Comparison of ENCODE assay signal across 9 cellular contexts in the genomic region with DNA sequence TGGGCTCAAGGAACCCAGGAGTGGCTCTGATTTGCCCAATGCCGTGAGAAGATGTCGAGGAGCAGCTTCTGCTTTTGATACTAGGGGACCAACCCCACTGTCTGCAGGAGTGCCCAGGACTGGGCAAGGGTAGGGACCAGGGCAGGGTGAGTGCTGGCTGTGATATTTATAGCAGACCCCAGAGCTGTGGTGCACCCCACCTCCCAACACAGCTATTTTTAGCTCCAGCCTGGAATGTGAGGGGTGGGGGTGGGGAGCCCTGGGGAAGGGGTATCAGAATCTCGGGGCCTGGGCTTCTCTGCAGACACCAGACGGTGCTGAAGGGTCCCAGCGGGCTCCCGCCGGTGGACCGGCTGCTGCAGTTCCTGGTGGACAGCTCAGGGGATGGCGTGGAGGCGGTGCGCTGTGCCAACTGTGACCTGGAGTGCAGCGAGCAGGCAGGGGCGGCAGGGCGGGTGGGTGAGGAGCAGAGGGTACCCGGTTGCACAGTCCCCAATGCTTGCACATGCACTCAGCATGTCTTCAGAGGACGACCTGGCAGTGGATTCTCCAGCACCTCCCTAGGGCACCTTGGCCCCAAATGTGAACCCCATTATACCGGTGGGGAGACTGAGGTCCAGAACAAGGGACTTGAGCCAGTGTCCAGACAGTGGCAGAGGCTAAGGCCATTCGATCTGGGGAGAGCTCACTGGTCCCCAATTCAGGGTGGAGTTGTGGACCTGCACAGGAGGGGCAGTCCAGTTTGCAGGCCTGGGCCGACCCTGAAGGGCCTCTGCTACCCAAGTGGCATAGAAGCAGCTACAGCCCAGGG. TPM values are rescaled to one million over a fixed set of nuclear protein-coding genes. Genes with fewer than 3 reads are reported as not detected.
A peak's percentile ranks its signal among the peaks of the same experiment; 100 is the strongest.
DNase-seq lines count a peak whose midpoint lies in the region; ATAC-seq lines count a peak whose summit lies in the region.
"Had no signal": no experiment of that assay in that cellular context is flagged by ENCODE, and none has a peak within 500 bp of the region (broad histone marks: within the 10 kb centered on the region; RNA-seq: fewer than 3 reads in every experiment).

No MANE protein-coding gene starts in this region.

- no peaks in the 10 kb centered on the region for H3K36me3 Mint-ChIP-seq in stimulated activated naive CD8-positive, alpha-beta T cell treated with anti-CD3 and anti-CD28 coated beads, Interleukin-15, Interleukin-2, amounts not matched to agents 100 ng/mL and 50 ng/mL, for 24 hours (ENCODE audit: low read depth)
- no peaks in the 10 kb centered on the region for H3K36me3 Mint-ChIP-seq in activated naive CD8-positive, alpha-beta T cell treated with anti-CD3 and anti-CD28 coated beads for 36 hours
- no peaks in the 10 kb centered on the region for H3K36me3 Mint-ChIP-seq in immature natural killer cell

- H3K9me3 Mint-ChIP-seq in stimulated activated naive CD8-positive, alpha-beta T cell treated with anti-CD3 and anti-CD28 coated beads, Interleukin-15, Interleukin-2, amounts not matched to agents 100 ng/mL and 50 ng/mL, for 24 hours: no peaks in the 10 kb centered on the region
- no peaks in the 10 kb centered on the region for H3K9me3 Mint-ChIP-seq in activated naive CD8-positive, alpha-beta T cell treated with anti-CD3 and anti-CD28 coated beads for 36 hours
- H3K9me3 Mint-ChIP-seq in immature natural killer cell: peaks cover 0 to 2% (median 0%) of the 10 kb centered on the region in 6 donors

- ATAC-seq in stimulated activated naive CD8-positive, alpha-beta T cell treated with anti-CD3 and anti-CD28 coated beads, Interleukin-15, Interleukin-2, amounts not matched to agents 100 U/mL and 50 U/mL, for 24 hours: no peak
- ATAC-seq in HG03432 (IDR thresholded peaks at IDR 0.05; ENCODE audit: unreplicated experiment) (no peak), GM21526 (IDR thresholded peaks at IDR 0.05; ENCODE audit: low FRiP score, unreplicated experiment) (no peak)

- H3K4me1 Mint-ChIP-seq in stimulated activated naive CD8-positive, alpha-beta T cell treated with anti-CD3 and anti-CD28 coated beads, Interleukin-15, Interleukin-2, amounts not matched to agents 100 ng/mL and 50 ng/mL, for 24 hours (ENCODE audit: low read depth): peaks cover 10% of the 10 kb centered on the region
- H3K4me1 Mint-ChIP-seq in activated naive CD8-positive, alpha-beta T cell treated with anti-CD3 and anti-CD28 coated beads for 36 hours: peaks cover 7% of the 10 kb centered on the region
- H3K4me1 Mint-ChIP-seq in immature natural killer cell: peaks cover 0 to 8% of the 10 kb centered on the region in 2 donors

- no peak overlapping the region for H3K27ac Mint-ChIP-seq in stimulated activated naive CD8-positive, alpha-beta T cell treated with anti-CD3 and anti-CD28 coated beads, Interleukin-15, Interleukin-2, amounts not matched to agents 100 ng/mL and 50 ng/mL, for 24 hours
- no peak overlapping the region for H3K27ac Mint-ChIP-seq in activated naive CD8-positive, alpha-beta T cell treated with anti-CD3 and anti-CD28 coated beads for 36 hours
- H3K27ac Mint-ChIP-seq in immature natural killer cell: no peak overlapping the region

- peaks cover 12% of the 10 kb centered on the region for H3K27me3 Mint-ChIP-seq in stimulated activated naive CD8-positive, alpha-beta T cell treated with anti-CD3 and anti-CD28 coated beads, Interleukin-15, Interleukin-2, amounts not matched to agents 100 ng/mL and 50 ng/mL, for 24 hours
- peaks cover 41% of the 10 kb centered on the region for H3K27me3 Mint-ChIP-seq in activated naive CD8-positive, alpha-beta T cell treated with anti-CD3 and anti-CD28 coated beads for 36 hours
- H3K27me3 Mint-ChIP-seq in immature natural killer cell (ENCODE audit: low read depth in 3 of 3): peaks cover 4 to 9% (median 8%) of the 10 kb centered on the region in 3 donors

- DNase-seq in stimulated activated naive CD8-positive, alpha-beta T cell treated with anti-CD3 and anti-CD28 coated beads, Interleukin-15, Interleukin-2, amounts not matched to agents 100 U/mL and 50 U/mL, for 24 hours: no peak
- no peak for DNase-seq in activated naive CD8-positive, alpha-beta T cell treated with anti-CD3 and anti-CD28 coated beads for 36 hours
- DNase-seq in immature natural killer cell (no peak), OCI-M1 (lab: John Stamatoyannopoulos, UW) (no peak)
- DNase-seq in activated CD8-positive, alpha-beta memory T cell treated with anti-CD3 and anti-CD28 coated beads, Interleukin-2, amount 50 U/mL, for 4 hours: no peak
- DNase-seq: NCI-H1436 treated with DMSO at 0.1 percent for 48 hours had no signal

- peak overlapping the region; percentile 65 for H3K4me3 Mint-ChIP-seq in stimulated activated naive CD8-positive, alpha-beta T cell treated with anti-CD3 and anti-CD28 coated beads, Interleukin-15, Interleukin-2, amounts not matched to agents 100 ng/mL and 50 ng/mL, for 24 hours
- peak overlapping the region; percentile 69 for H3K4me3 Mint-ChIP-seq in activated naive CD8-positive, alpha-beta T cell treated with anti-CD3 and anti-CD28 coated beads for 36 hours
- H3K4me3 Mint-ChIP-seq in immature natural killer cell: peak overlapping the region in 3 of 5 donors; percentile 27 to 55 (median 54)

RNA-seq across cellular contexts. Expression of a gene that starts 1.4 kb away (rescaled TPM):
- 1 to 10 TPM; 5.0 to 6.2 TPM for total RNA-seq in activated naive CD8-positive, alpha-beta T cell treated with anti-CD3 and anti-CD28 coated beads for 36 hours
- 1 to 10 TPM in 1 of 3 donors, under 1 TPM in 1, not detected in 1; 0.19 to 3.0 TPM for polyA plus RNA-seq in immature natural killer cell

RNA-seq across cellular contexts. Expression of a gene that starts 7.9 kb away (rescaled TPM):
- 100 to 1,000 TPM; 481 to 486 TPM for total RNA-seq in activated naive CD8-positive, alpha-beta T cell treated with anti-CD3 and anti-CD28 coated beads for 36 hours
- 100 to 1,000 TPM in 2 of 3 donors, 10 to 100 TPM in 1; 62.3 to 129 (median 124) TPM for polyA plus RNA-seq in immature natural killer cell

RNA-seq across cellular contexts. Expression of a gene that starts 27.2 kb away (rescaled TPM):
- under 1 TPM; 0.44 to 0.56 TPM for total RNA-seq in activated naive CD8-positive, alpha-beta T cell treated with anti-CD3 and anti-CD28 coated beads for 36 hours
- polyA plus RNA-seq in immature natural killer cell: under 1 TPM in 1 of 3 donors, not detected in 2; 0.12 TPM

RNA-seq across cellular contexts. Expression of a gene that starts 28.5 kb away (rescaled TPM):
- 10 to 100 TPM; 57.4 to 58.1 TPM for total RNA-seq in activated naive CD8-positive, alpha-beta T cell treated with anti-CD3 and anti-CD28 coated beads for 36 hours
- 10 to 100 TPM; 17.3 to 30.7 (median 20.4) TPM for polyA plus RNA-seq in immature natural killer cell

RNA-seq across cellular contexts. Expression of a gene that starts 36.7 kb away (rescaled TPM):
- not detected for total RNA-seq in activated naive CD8-positive, alpha-beta T cell treated with anti-CD3 and anti-CD28 coated beads for 36 hours
- not detected for polyA plus RNA-seq in immature natural killer cell
